10 cellular contexts compared by ENCODE assay signal in the genomic region with DNA sequence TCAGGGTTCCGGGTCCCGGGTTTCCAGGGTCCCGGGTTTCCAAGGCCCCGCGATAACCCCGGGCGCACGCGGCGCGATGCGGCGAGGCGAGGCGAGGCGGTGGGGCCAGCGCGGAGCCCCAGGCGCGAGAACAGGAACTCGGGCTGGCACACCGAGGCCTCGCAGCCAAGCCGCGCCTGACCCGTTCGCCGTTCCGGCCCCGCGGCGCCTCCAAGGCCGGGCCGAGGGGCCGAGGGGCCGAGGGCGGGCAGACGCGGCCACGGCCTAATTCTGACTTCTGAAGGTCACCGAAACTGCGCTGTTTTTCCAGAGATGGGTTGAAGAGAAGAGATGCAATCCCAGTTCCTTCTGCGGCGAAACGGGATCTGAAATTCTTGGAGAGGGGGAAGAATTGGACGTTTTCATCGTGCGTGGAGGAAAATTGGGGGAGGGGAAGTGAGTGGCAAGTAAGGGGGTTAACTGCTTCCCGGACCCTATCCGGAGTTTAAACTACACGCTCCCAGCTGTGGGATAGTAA. TPM values are rescaled to one million over a fixed set of nuclear protein-coding genes. Genes with fewer than 3 reads are reported as not detected.
DNase-seq lines count a peak whose midpoint lies in the region; ATAC-seq and TF ChIP-seq lines count a peak whose summit lies in the region.
"Had no signal": no experiment of that assay in that cellular context is flagged by ENCODE, and none has a peak within 500 bp of the region (broad histone marks: within the 10 kb centered on the region; RNA-seq: fewer than 3 reads in every experiment).

No MANE protein-coding gene starts in this region.

- peak overlapping the region; percentile 89 for H3K4me2 ChIP-seq in IMR-90 (ENCODE audit: low read depth, low read length)

- peaks cover 15% of the 10 kb centered on the region for H3K9me3 ChIP-seq in IMR-90 (ENCODE audit: control insufficient read depth, insufficient read depth, low read length)
- no peaks in the 10 kb centered on the region for H3K9me3 ChIP-seq in endodermal cell (ENCODE audit: control insufficient read depth, low read length)
- H3K9me3 ChIP-seq in CD8-positive, alpha-beta memory T cell (ENCODE audit: low read length): no peaks in the 10 kb centered on the region
- H3K9me3 ChIP-seq: vagina had no signal

- H3K36me3 ChIP-seq in IMR-90 (ENCODE audit: control insufficient read depth, insufficient read depth, low read length) (no peaks in the 10 kb centered on the region), endodermal cell (ENCODE audit: control insufficient read depth, insufficient read depth, low read length) (no peaks in the 10 kb centered on the region)
- no peaks in the 10 kb centered on the region for H3K36me3 ChIP-seq in CD8-positive, alpha-beta memory T cell (ENCODE audit: insufficient read depth, low read length)
- H3K36me3 ChIP-seq: vagina had no signal

- no peak overlapping the region for H3K4ac ChIP-seq in IMR-90 (ENCODE audit: low read depth, low read length)

- intact Hi-C loops in IMR-90 (cut with micrococcal nuclease): no loop called here

- H3K9me3 Mint-ChIP-seq in endodermal cell (no peaks in the 10 kb centered on the region), neural crest cell (no peaks in the 10 kb centered on the region)
- peaks cover 0 to 24% (median 21%) of the 10 kb centered on the region in 5 donors for H3K9me3 Mint-ChIP-seq in CD8-positive, alpha-beta memory T cell

- H2AK9ac ChIP-seq in IMR-90 (replicated peaks; ENCODE audit: low read depth, low read length, poor library complexity): no peak overlapping the region

- H2BK5ac ChIP-seq in IMR-90 (ENCODE audit: low read depth, low read length, poor library complexity, severe bottlenecking): no peak overlapping the region

- TF ChIP-seq RAD21 in IMR-90 (IDR thresholded peaks at IDR 0.05; ENCODE audit: low read length): no peak

- no peak overlapping the region for H3K27ac ChIP-seq in IMR-90 (ENCODE audit: insufficient read depth, low read length)
- H3K27ac ChIP-seq in endodermal cell (ENCODE audit: low read depth, low read length): no peak overlapping the region
- no peak overlapping the region for H3K27ac ChIP-seq in CD8-positive, alpha-beta memory T cell (ENCODE audit: low read depth, low read length)
- H3K27ac ChIP-seq: vagina had no signal

- in situ Hi-C loops in IMR-90 (cut with MboI; ENCODE audit: low sequenced_read_pairs): loop anchor here (10.0 kb wide), 1 partner anchor 825 kb away; no protein-coding TSS in a partner anchor

- peak overlapping the region; percentile 49 for H3K4me3 ChIP-seq in AG10803 (ENCODE audit: low read length)
- no peak overlapping the region; the same call in 1 of the 2 replicates for H3K4me3 ChIP-seq in IMR-90 (ENCODE audit: insufficient read depth, low read depth, low read length)
- H3K4me3 ChIP-seq in endodermal cell (ENCODE audit: low read length): peak overlapping the region; percentile 63
- no peak overlapping the region for H3K4me3 ChIP-seq in CD8-positive, alpha-beta memory T cell (ENCODE audit: low read length)

- no TSS peak for BruUV-seq in IMR-90 (replicated peaks; lab: Mats Ljungman, UMichigan)

- H3K27me3 ChIP-seq in IMR-90 (ENCODE audit: control insufficient read depth, insufficient read depth, low read length) (peaks cover 81% of the 10 kb centered on the region), endodermal cell (ENCODE audit: control insufficient read depth, insufficient read depth, low read length, poor library complexity, severe bottlenecking) (peaks cover 93% of the 10 kb centered on the region)
- H3K27me3 ChIP-seq in CD8-positive, alpha-beta memory T cell (ENCODE audit: insufficient read depth, low read length, poor library complexity, severe bottlenecking): peaks cover 38% of the 10 kb centered on the region

- H3K18ac ChIP-seq in IMR-90 (ENCODE audit: low read depth, low read length): no peak overlapping the region

- H3K4me1 Mint-ChIP-seq in endodermal cell: peaks cover 20% of the 10 kb centered on the region
- H3K4me1 Mint-ChIP-seq in neural crest cell: peaks cover 24% of the 10 kb centered on the region
- peaks cover 6 to 12% (median 8%) of the 10 kb centered on the region in 3 donors for H3K4me1 Mint-ChIP-seq in CD8-positive, alpha-beta memory T cell

- H3K27ac Mint-ChIP-seq in endodermal cell: no peak overlapping the region
- no peak overlapping the region for H3K27ac Mint-ChIP-seq in neural crest cell (ENCODE audit: unreplicated experiment)
- H3K27ac Mint-ChIP-seq in CD8-positive, alpha-beta memory T cell: no peak overlapping the region

- H4K8ac ChIP-seq in IMR-90 (ENCODE audit: low read depth in 2 of 2, low read length in 2 of 2): no peak overlapping the region

- DNase-seq in AG10803 (ENCODE audit: low read depth) (no peak), IMR-90 (no peak), endodermal cell (peak; percentile 61), neural crest cell (ENCODE audit: low read depth, low spot score) (no peak)
- no peak for DNase-seq in CD8-positive, alpha-beta memory T cell
- DNase-seq in activated effector memory CD4-positive, alpha-beta T cell treated with anti-CD3 and anti-CD28 coated beads, Interleukin-2, amount 50 U/mL, for 16 hours: no peak

- H3K9ac ChIP-seq in IMR-90 (ENCODE audit: low read depth, low read length) (no peak overlapping the region), endodermal cell (ENCODE audit: extremely low read depth, low read length, poor library complexity, severe bottlenecking) (no peak overlapping the region)

- dilution Hi-C loops in IMR-90 (cut with HindIII; ENCODE audit: low sequenced_read_pairs, unreplicated experiment): no loop called here

- H3K14ac ChIP-seq in IMR-90 (replicated peaks; ENCODE audit: low read depth, low read length): no peak overlapping the region

- no peak overlapping the region for H3K56ac ChIP-seq in IMR-90 (ENCODE audit: extremely low read depth, insufficient read depth, low read length)

- POLR2A ChIA-PET in IMR-90 (lab: Charles Lee; ENCODE audit: unreplicated experiment): no interaction called here
- POLR2A ChIA-PET in CD8-positive, alpha-beta memory T cell (lab: Charles Lee): no interaction called here

- no peak overlapping the region for H3K23ac ChIP-seq in IMR-90 (ENCODE audit: low read depth, low read length)

- H4K91ac ChIP-seq in IMR-90 (ENCODE audit: insufficient read depth, low read depth, low read length): no peak overlapping the region

- H3K36me3 Mint-ChIP-seq in endodermal cell (ENCODE audit: low read depth) (no peaks in the 10 kb centered on the region), neural crest cell (ENCODE audit: low read depth) (peaks cover 3% of the 10 kb centered on the region)
- no peaks in the 10 kb centered on the region for H3K36me3 Mint-ChIP-seq in CD8-positive, alpha-beta memory T cell

- H2BK120ac ChIP-seq in IMR-90 (ENCODE audit: low read depth, low read length): no peak overlapping the region

- no peak for TF ChIP-seq POLR2A in IMR-90 (IDR thresholded peaks at IDR 0.05; ENCODE audit: low read depth, low read length)

- WGBS in IMR-90 (ENCODE audit: extremely low coverage in 2 of 2, insufficient read length in 1 of 2), 2 experiments: 4% methylated on average over 39 of the region's 51 CpGs; no CpG with 5 or more reads in 1 of the 2 experiments
- WGBS in endodermal cell (ENCODE audit: insufficient coverage in 1 of 2, insufficient read length in 1 of 2), 2 experiments: 43 to 46% methylated on average over 29 to 51 of the region's 51 CpGs

- no peak overlapping the region for H2BK15ac ChIP-seq in IMR-90 (ENCODE audit: low read depth, low read length)

- no peaks in the 10 kb centered on the region for H3K79me1 ChIP-seq in IMR-90 (ENCODE audit: low read depth in 1 of 2, low read length in 2 of 2)

- H3K4me1 ChIP-seq in IMR-90 (ENCODE audit: control insufficient read depth, insufficient read depth, low read length) (peaks cover 2% of the 10 kb centered on the region; the same call in 1 of the 2 replicates), endodermal cell (ENCODE audit: control insufficient read depth, insufficient read depth, low read length) (no peaks in the 10 kb centered on the region)
- H3K4me1 ChIP-seq in CD8-positive, alpha-beta memory T cell (ENCODE audit: insufficient read depth, low read length): no peaks in the 10 kb centered on the region

- H3K27me3 Mint-ChIP-seq in endodermal cell (ENCODE audit: insufficient read depth): peaks cover 100% of the 10 kb centered on the region
- peaks cover 100% of the 10 kb centered on the region for H3K27me3 Mint-ChIP-seq in neural crest cell (ENCODE audit: low read depth)
- H3K27me3 Mint-ChIP-seq in CD8-positive, alpha-beta memory T cell: peaks cover 54 to 79% of the 10 kb centered on the region in 2 donors

- H2AFZ ChIP-seq in IMR-90 (replicated peaks; ENCODE audit: low read length, poor library complexity): peak overlapping the region; percentile 17

- H2BK20ac ChIP-seq in IMR-90 (ENCODE audit: low read depth, low read length): no peak overlapping the region

- no peak overlapping the region for H2AK5ac ChIP-seq in IMR-90 (ENCODE audit: low read depth, low read length)

- H3K4me3 Mint-ChIP-seq in endodermal cell (peak overlapping the region; percentile 48), neural crest cell (peak overlapping the region; percentile 56)
- no peak overlapping the region for H3K4me3 Mint-ChIP-seq in CD8-positive, alpha-beta memory T cell

- no peaks in the 10 kb centered on the region for H3K9me1 ChIP-seq in IMR-90 (ENCODE audit: insufficient read depth, low read length)

- ATAC-seq in IMR-90 (ENCODE audit: low read depth) (no peak), HG03457 (IDR thresholded peaks at IDR 0.05; ENCODE audit: unreplicated experiment) (no peak), GM19455 (IDR thresholded peaks at IDR 0.05; ENCODE audit: unreplicated experiment) (no peak)

- no peaks in the 10 kb centered on the region for H4K20me1 ChIP-seq in IMR-90 (ENCODE audit: insufficient read depth, low read length)

- CTCF ChIA-PET in IMR-90 (lab: Yijun Ruan, JAX): no interaction called here
- CTCF ChIA-PET in CD8-positive, alpha-beta memory T cell (lab: Charles Lee): interaction anchor here (1.4 kb wide), 1 partner anchor 30 kb away, joined by 3 read pairs; no protein-coding TSS in a partner anchor

- TF ChIP-seq CTCF in AG10803 (conservative IDR thresholded peaks at IDR 0.05; ENCODE audit: low read length) (no peak), IMR-90 (conservative IDR thresholded peaks at IDR 0.05; ENCODE audit: low read depth, low read length) (no peak), endodermal cell (conservative IDR thresholded peaks at IDR 0.05) (no peak), neural crest cell (conservative IDR thresholded peaks at IDR 0.05) (no peak)

- H4K5ac ChIP-seq in IMR-90 (ENCODE audit: low read depth, low read length): no peak overlapping the region

TF ChIP-seq in IMR-90, 13 proteins besides CTCF, POLR2A, EP300 and RAD21 (continues in another document):
- TF ChIP-seq RFX5 (IDR thresholded peaks at IDR 0.05; ENCODE audit: low read depth, low read length): no peak

RNA-seq across cellular contexts. Expression of a gene that starts 8.3 kb away (rescaled TPM):
- total RNA-seq in IMR-90 (2012; rRNA removed) (not detected in 2 replicates), endodermal cell (under 1 TPM in 1 of 2 donors, not detected in 1; 0.09 TPM), neural crest cell (3.2 and 3.4 TPM in 2 replicates)
- not detected in 2 replicates for polyA plus RNA-seq in IMR-90 (2012; rRNA removed)
- polyA plus RNA-seq in IMR-90 (2012; cell fraction: cytosol; rRNA removed): not detected in 2 replicates
- polyA plus RNA-seq in IMR-90 (2012; cell fraction: nucleus; rRNA removed; ENCODE audit: low replicate concordance): 0.02 TPM in 1 of 2 replicates, not detected in the other
- polyA plus RNA-seq in endodermal cell (2013, experiment 1 of 2): 3.6 TPM
- polyA plus RNA-seq in endodermal cell (2013, experiment 2 of 2): 2.9 TPM
- total RNA-seq in CD8-positive, alpha-beta memory T cell: not detected
- not detected for polyA plus RNA-seq in CD8-positive, alpha-beta memory T cell
- total RNA-seq: T-helper 1 cell treated with Interleukin-12 subunit alpha and Interleukin-12 subunit beta and Interleukin-4 antibody, amounts not matched to agents 30 ng/mL and 1 ng/mL, for 36 hours had no signal

Comparison
In these comparisons a context has a peak if more than half of its experiments do, and no peak if none do; other contexts are left out.
1. H3K4me3 ChIP-seq: peak in AG10803 (single experiment) and endodermal cell (single experiment); none in IMR-90 (single experiment) and CD8-positive, alpha-beta memory T cell (single experiment).
2. H3K4me3 Mint-ChIP-seq: peak in endodermal cell (single experiment) and neural crest cell (single experiment); none in CD8-positive, alpha-beta memory T cell (0 of 7).